In the genomic region with DNA sequence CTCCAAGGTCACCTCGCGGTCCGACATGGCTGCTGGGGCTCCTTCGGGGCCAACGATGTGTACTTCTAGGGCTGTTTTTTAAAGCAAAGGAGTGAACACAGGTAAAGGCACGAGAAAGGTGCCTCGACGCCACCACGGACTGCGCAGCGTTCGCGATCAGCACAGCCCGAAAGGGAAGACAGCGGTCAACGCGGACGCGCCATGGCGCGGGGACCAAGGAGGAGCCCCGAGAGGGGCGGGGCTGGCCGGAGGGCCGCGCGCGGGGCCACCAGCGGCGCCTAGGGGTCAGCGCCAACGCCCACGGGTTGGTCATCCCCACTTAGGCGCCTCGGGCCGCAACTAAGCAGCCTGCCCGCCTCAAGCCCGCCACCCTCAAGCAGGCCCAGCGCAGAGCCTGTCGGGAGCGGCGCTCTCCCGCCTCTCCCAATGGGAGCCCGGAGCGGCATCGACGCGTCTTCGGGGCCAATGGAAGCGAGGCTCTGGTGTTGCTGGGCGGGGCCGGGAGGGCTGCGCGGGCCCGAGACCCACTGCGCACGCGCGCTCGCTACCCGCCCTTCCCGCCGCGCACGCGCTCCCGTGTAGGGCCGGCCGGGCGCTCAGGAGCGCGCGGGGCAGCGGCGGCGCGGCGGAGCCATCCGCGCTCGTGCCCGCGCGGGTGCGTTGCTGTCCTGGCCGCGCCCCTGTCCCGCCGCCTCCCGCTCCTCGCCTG, we compare ENCODE assay signal across 8 cellular contexts. TPM values are rescaled to one million over a fixed set of nuclear protein-coding genes. Genes with fewer than 3 reads are reported as not detected.
A peak's percentile ranks its signal among the peaks of the same experiment; 100 is the strongest.
DNase-seq lines count a peak whose midpoint lies in the region; ATAC-seq and TF ChIP-seq lines count a peak whose summit lies in the region.

A gene with protein sequence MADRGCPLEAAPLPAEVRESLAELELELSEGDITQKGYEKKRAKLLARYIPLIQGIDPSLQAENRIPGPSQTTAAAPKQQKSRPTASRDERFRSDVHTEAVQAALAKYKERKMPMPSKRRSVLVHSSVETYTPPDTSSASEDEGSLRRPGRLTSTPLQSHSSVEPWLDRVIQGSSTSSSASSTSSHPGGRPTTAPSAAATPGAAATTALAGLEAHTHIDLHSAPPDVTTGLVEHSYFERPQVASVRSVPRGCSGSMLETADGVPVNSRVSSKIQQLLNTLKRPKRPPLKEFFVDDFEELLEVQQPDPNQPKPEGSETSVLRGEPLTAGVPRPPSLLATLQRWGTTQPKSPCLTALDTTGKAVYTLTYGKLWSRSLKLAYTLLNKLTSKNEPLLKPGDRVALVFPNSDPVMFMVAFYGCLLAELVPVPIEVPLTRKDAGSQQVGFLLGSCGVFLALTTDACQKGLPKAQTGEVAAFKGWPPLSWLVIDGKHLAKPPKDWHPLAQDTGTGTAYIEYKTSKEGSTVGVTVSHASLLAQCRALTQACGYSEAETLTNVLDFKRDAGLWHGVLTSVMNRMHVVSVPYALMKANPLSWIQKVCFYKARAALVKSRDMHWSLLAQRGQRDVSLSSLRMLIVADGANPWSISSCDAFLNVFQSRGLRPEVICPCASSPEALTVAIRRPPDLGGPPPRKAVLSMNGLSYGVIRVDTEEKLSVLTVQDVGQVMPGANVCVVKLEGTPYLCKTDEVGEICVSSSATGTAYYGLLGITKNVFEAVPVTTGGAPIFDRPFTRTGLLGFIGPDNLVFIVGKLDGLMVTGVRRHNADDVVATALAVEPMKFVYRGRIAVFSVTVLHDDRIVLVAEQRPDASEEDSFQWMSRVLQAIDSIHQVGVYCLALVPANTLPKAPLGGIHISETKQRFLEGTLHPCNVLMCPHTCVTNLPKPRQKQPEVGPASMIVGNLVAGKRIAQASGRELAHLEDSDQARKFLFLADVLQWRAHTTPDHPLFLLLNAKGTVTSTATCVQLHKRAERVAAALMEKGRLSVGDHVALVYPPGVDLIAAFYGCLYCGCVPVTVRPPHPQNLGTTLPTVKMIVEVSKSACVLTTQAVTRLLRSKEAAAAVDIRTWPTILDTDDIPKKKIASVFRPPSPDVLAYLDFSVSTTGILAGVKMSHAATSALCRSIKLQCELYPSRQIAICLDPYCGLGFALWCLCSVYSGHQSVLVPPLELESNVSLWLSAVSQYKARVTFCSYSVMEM (N-terminal part only) (plus strand): TSS at position 577 of the 709 bp plus-strand sequence. CDS start 241 bp downstream, outside the sequence.

- in situ Hi-C loops in GM13977 (cut with MboI; ENCODE audit: low pct_unique_long_range_greater_than_20kb, low sequenced_read_pairs, unreplicated experiment) (loop anchor here (5.0 kb wide), 1 partner anchor 51 kb away; no protein-coding TSS in a partner anchor), transverse colon (cut with MboI; ENCODE audit: low pct_ligation_motif_present in 1 of 4, low pct_unique_long_range_greater_than_20kb in 1 of 4, low sequenced_read_pairs in 3 of 4) (no loop called here)

- ATAC-seq in HG02884 (IDR thresholded peaks at IDR 0.05; ENCODE audit: unreplicated experiment) (peak; percentile 92), heart left ventricle (peak; percentile 95 to 98 (median 96))

- H3K27me3 ChIP-seq in adrenal gland: no peaks in the 10 kb centered on the region
- H3K27me3 ChIP-seq in heart left ventricle: no peaks in the 10 kb centered on the region
- no peaks in the 10 kb centered on the region for H3K27me3 ChIP-seq in transverse colon

- TF ChIP-seq POLR2A in adrenal gland (IDR thresholded peaks at IDR 0.05): peak; percentile 73 to 95
- TF ChIP-seq POLR2A in heart left ventricle (IDR thresholded peaks at IDR 0.05): peak; percentile 87 to 98
- peak; percentile 93 for TF ChIP-seq POLR2A in transverse colon (IDR thresholded peaks at IDR 0.05)

- H3K4me3 ChIP-seq in adrenal gland (peak within 1 kb of the TSS; percentile 48 to 97 (median 86)), heart left ventricle (peak within 1 kb of the TSS; percentile 77 to 100 (median 97)), transverse colon (peak within 1 kb of the TSS; percentile 96 to 99 (median 98))

- intact Hi-C loops in adrenal gland (cut with DNase I): no loop called here
- intact Hi-C loops in heart left ventricle (cut with DNase I): loop anchor here in 1 of 10 donors (1.0 kb wide), 1 partner anchor 177 kb away; a partner anchor contains a TSS
- intact Hi-C loops in transverse colon (cut with DNase I; ENCODE audit: low total_unique reads): no loop called here

- H3K36me3 ChIP-seq in adrenal gland (replicated peaks in 1 of 2) (no peaks in the 10 kb centered on the region), heart left ventricle (peaks cover 0 to 11% (median 4%) of the 10 kb centered on the region in 9 donors), transverse colon (no peaks in the 10 kb centered on the region)

- H3K4me1 ChIP-seq in adrenal gland (replicated peaks in 1 of 2) (peaks cover 44 to 65% of the 10 kb centered on the region in 2 donors), heart left ventricle (peaks cover 3 to 74% (median 47%) of the 10 kb centered on the region in 12 donors), transverse colon (peaks cover 15 to 50% (median 43%) of the 10 kb centered on the region in 4 donors)

- 0 to 1% (median 0%) methylated on average over 5 to 91 of the region's 91 CpGs for WGBS in adrenal gland, 4 donors
- WGBS in heart left ventricle, 4 donors: 0% methylated on average over 6 to 91 of the region's 91 CpGs
- WGBS in transverse colon (ENCODE audit: low coverage in 1 of 2), 2 donors: 0% methylated on average over 5 to 58 of the region's 91 CpGs

- peak within 1 kb of the TSS; percentile 86 to 97 (median 91) for H3K27ac ChIP-seq in adrenal gland
- H3K27ac ChIP-seq in heart left ventricle: peak within 1 kb of the TSS; percentile 92 to 100 (median 96)
- H3K27ac ChIP-seq in transverse colon: peak within 1 kb of the TSS; percentile 90 to 98 (median 94)

- DNase-seq in GM13977 (ENCODE audit: low spot score) (peak; percentile 100), NCI-H146 treated with DMSO at 0.1 percent for 48 hours (lab: John Stamatoyannopoulos, UW; ENCODE audit: unreplicated experiment) (peak; percentile 76), T-helper 1 cell (peak; percentile 88 to 98 (median 90)), adrenal gland (peak; percentile 96 to 98 (median 97)), heart left ventricle (peak; percentile 96 to 99 (median 98)), pons (ENCODE audit: low spot score) (peak; percentile 98), transverse colon (peak; percentile 96)

- TF ChIP-seq CTCF in GM13977 (IDR thresholded peaks at IDR 0.05; ENCODE audit: extremely low read depth, insufficient read depth, missing control alignments): no peak
- TF ChIP-seq CTCF in adrenal gland (IDR thresholded peaks at IDR 0.05): peak in 1 of 6 experiments; percentile 4
- TF ChIP-seq CTCF in heart left ventricle (IDR thresholded peaks at IDR 0.05): peak in 2 of 12 donors; percentile 17 to 27
- no peak for TF ChIP-seq CTCF in transverse colon (IDR thresholded peaks at IDR 0.05)

- no peaks in the 10 kb centered on the region for H3K9me3 ChIP-seq in adrenal gland (replicated peaks in 1 of 3)
- no peaks in the 10 kb centered on the region for H3K9me3 ChIP-seq in heart left ventricle
- H3K9me3 ChIP-seq in transverse colon: no peaks in the 10 kb centered on the region

- no peak for TF ChIP-seq EP300 in transverse colon (IDR thresholded peaks at IDR 0.05; ENCODE audit: low read depth)

RNA-seq across cellular contexts. Expression of the gene that starts here (rescaled TPM):
- total RNA-seq in adrenal gland (10 to 100 TPM; 22.0 to 60.3 (median 35.4) TPM), heart left ventricle (10 to 100 TPM; 17.1 to 31.9 (median 22.6) TPM), transverse colon (100 to 1,000 TPM in 2 of 4 donors, 10 to 100 TPM in 2; 68.8 to 121 (median 92.9) TPM)
- polyA plus RNA-seq in adrenal gland (10 to 100 TPM; 26.2 to 61.7 (median 45.5) TPM), heart left ventricle (10 to 100 TPM; 13.4 to 26.3 TPM)

Comparison
In these comparisons a context has a peak if more than half of its experiments do, and no peak if none do; other contexts are left out.
1. Peak in every context shown above with its lines: DNase-seq, ATAC-seq, H3K4me3 ChIP-seq and H3K27ac ChIP-seq.